In the genomic region with DNA sequence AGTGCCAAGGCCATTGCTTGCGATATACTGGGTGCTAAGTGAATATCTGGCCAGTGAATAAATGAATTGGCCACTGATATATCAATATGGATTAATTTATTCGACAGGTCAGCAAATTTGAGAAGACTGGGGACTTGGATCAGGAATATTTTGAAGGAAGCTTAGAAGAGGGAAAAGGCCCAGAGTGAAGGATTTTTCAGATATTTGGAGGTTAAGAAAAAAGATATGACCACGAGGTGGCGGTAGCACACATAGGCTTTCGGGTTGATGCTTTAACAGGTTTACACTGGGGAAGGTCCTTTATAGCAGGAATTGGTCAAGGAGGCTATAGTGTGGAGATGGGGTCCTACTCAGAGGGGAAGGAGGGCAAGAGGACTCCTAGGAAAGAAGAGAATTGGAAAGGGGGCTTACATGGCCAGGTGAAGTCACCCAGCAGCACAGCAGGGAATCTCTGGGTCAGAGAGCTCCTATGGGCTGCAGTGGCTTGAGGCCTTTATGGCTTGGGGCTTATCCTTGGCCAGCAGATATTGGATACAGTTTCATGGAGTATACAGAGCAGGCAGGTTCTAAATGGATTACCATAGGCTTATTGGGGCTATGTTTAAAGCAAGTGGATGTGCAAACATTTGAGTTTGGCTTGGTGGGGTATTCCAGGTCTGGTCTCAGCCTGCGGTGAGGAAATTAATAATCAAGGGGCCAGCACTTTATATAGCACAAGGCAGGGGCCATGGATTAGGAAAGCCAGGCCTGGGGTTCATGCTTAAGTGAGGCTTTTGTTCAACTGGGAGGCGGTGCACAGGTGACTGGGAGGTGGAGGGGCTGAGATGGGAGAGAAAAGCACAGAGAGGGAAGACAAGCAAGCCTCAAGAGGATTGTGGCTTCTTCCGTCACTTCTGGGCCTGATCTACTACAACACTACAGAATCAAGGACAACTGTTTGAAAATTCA, we compare ENCODE assay signal across 8 cellular contexts. TPM values are rescaled to one million over a fixed set of nuclear protein-coding genes. Genes with fewer than 3 reads are reported as not detected.
DNase-seq lines count a peak whose midpoint lies in the region; ATAC-seq and TF ChIP-seq lines count a peak whose summit lies in the region.

No MANE protein-coding gene starts in this region.

- CTCF ChIA-PET in activated naive CD4-positive, alpha-beta T cell treated with anti-CD3 and anti-CD28 coated beads, Interleukin-2, amount 10 ng/mL, durations not matched to agents 7 days and 5 days (lab: Charles Lee), result interaction anchor here (0.6 to 11.7 kb wide), 39 partner anchors 7 to 253 kb away, joined by 3 to 226 read pairs (median 5); partner anchors contain the start of gene PSD4

- H3K36me3 ChIP-seq in heart right ventricle, result peaks cover 0 to 12% (median 0%) of the 10 kb centered on the region in 9 donors

- H3K27ac Mint-ChIP-seq in activated naive CD4-positive, alpha-beta T cell treated with anti-CD3 and anti-CD28 coated beads, Interleukin-2, amount 10 ng/mL, durations not matched to agents 7 days and 5 days, result no peak overlapping the region

- peak; percentile 59 for DNase-seq in AG08395 (ENCODE audit: low spot score)
- peak; percentile 69 for DNase-seq in GM03348 (ENCODE audit: low spot score)
- DNase-seq in NCI-H2227 treated with DMSO at 0.1 percent for 48 hours (lab: John Stamatoyannopoulos, UW), result peak; percentile 14
- peak; percentile 55 for DNase-seq in activated naive CD4-positive, alpha-beta T cell treated with anti-CD3 and anti-CD28 coated beads, Interleukin-2, amount 10 ng/mL, durations not matched to agents 7 days and 5 days
- DNase-seq in heart right ventricle, result no peak
- DNase-seq in sciatic nerve (ENCODE audit: low spot score), result no peak
- DNase-seq in occipital lobe (lab: John Stamatoyannopoulos, UW), result no peak

- H3K9me3 Mint-ChIP-seq in activated naive CD4-positive, alpha-beta T cell treated with anti-CD3 and anti-CD28 coated beads, Interleukin-2, amount 10 ng/mL, durations not matched to agents 7 days and 5 days, result no peaks in the 10 kb centered on the region

- H3K4me1 Mint-ChIP-seq in activated naive CD4-positive, alpha-beta T cell treated with anti-CD3 and anti-CD28 coated beads, Interleukin-2, amount 10 ng/mL, durations not matched to agents 7 days and 5 days, result peaks cover 32% of the 10 kb centered on the region

- no peaks in the 10 kb centered on the region for H3K9me3 ChIP-seq in heart right ventricle

- no peak overlapping the region for H3K4me3 Mint-ChIP-seq in activated naive CD4-positive, alpha-beta T cell treated with anti-CD3 and anti-CD28 coated beads, Interleukin-2, amount 10 ng/mL, durations not matched to agents 7 days and 5 days

- 47 to 50% methylated on average over 8 of the region's 8 CpGs for WGBS in heart right ventricle, 2 donors

- intact Hi-C loops in heart right ventricle (cut with DNase I), result loop anchor here in 9 of 10 donors (2.0 to 10.0 kb wide), 9 partner anchors 58 to 255 kb away; no protein-coding TSS in a partner anchor
- intact Hi-C loops in sciatic nerve (cut with DNase I), result loop anchor here (10.0 kb wide), 1 partner anchor 228 kb away; no protein-coding TSS in a partner anchor

- ATAC-seq in heart right ventricle (peak in 4 of 8 donors; percentile 31 to 56 (median 36)), sciatic nerve (peak; percentile 36), HG03521 (IDR thresholded peaks at IDR 0.05; ENCODE audit: unreplicated experiment) (no peak)

- H3K4me3 ChIP-seq in heart right ventricle, result no peak overlapping the region

- H3K4me1 ChIP-seq in heart right ventricle, result peaks cover 0 to 6% (median 0%) of the 10 kb centered on the region in 9 donors

- H3K27ac ChIP-seq in heart right ventricle, result no peak overlapping the region

- peaks cover 0 to 5% (median 0%) of the 10 kb centered on the region in 7 donors for H3K27me3 ChIP-seq in heart right ventricle

- H3K27me3 Mint-ChIP-seq in activated naive CD4-positive, alpha-beta T cell treated with anti-CD3 and anti-CD28 coated beads, Interleukin-2, amount 10 ng/mL, durations not matched to agents 7 days and 5 days, result peaks cover 10% of the 10 kb centered on the region

- no peaks in the 10 kb centered on the region for H3K36me3 Mint-ChIP-seq in activated naive CD4-positive, alpha-beta T cell treated with anti-CD3 and anti-CD28 coated beads, Interleukin-2, amount 10 ng/mL, durations not matched to agents 7 days and 5 days

- TF ChIP-seq CTCF in heart right ventricle (IDR thresholded peaks at IDR 0.05), result peak; percentile 18 to 67 (median 52)

RNA-seq across cellular contexts. Expression of gene IL1RN, which starts 9.7 kb away (rescaled TPM):
- total RNA-seq in heart right ventricle, result 1 to 10 TPM in 2 of 10 donors, under 1 TPM in 6, not detected in 2; 0.22 to 9.2 (median 0.86) TPM
- under 1 TPM; 0.22 to 0.87 TPM for polyA plus RNA-seq in heart right ventricle
- total RNA-seq in sciatic nerve, result 15.0 TPM
- total RNA-seq in occipital lobe, result not detected

RNA-seq across cellular contexts. Expression of gene PSD4, which starts 36.7 kb away (rescaled TPM):
- total RNA-seq in heart right ventricle (10 to 100 TPM in 1 of 10 donors, 1 to 10 TPM in 9; 1.0 to 13.0 (median 2.1) TPM), sciatic nerve (20.3 TPM), occipital lobe (4.2 TPM)
- polyA plus RNA-seq in heart right ventricle, result 1 to 10 TPM; 1.0 to 1.3 TPM

Comparison
In these comparisons a context has a peak if more than half of its experiments do, and no peak if none do; other contexts are left out.
1. DNase-seq: peak in AG08395 (single experiment), GM03348 (single experiment), NCI-H2227 treated with DMSO at 0.1 percent for 48 hours (single experiment) and activated naive CD4-positive, alpha-beta T cell treated with anti-CD3 and anti-CD28 coated beads, Interleukin-2, amount 10 ng/mL, durations not matched to agents 7 days and 5 days (single experiment); none in heart right ventricle (0 of 2), sciatic nerve (single experiment) and occipital lobe (single experiment).